Comparison of ENCODE assay signal across 29 cellular contexts in the genomic region with DNA sequence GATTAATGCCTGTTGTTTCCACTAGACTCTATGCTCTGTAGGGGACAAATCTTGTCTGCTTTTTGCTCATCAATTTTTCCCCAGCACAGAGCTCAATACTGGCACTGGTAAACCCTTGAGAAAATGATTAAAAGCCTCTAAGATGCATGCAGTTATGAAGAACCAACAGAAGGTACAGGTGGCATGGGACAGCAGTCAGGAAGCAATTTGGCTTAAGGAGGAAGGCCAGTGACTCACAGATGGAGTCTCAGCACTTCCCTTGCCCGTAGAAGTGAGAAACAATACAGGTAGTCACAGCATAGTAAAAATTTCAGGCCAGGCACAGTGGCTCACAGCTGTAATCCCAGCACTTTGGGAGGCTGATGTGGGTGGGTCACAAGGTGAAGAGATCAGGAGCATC.
"Had no signal": no experiment of that assay in that cellular context is flagged by ENCODE, and none has a peak within 500 bp of the region (broad histone marks: within the 10 kb centered on the region; RNA-seq: fewer than 3 reads in every experiment).

No MANE protein-coding gene starts in this region.

- H3K4me1 Mint-ChIP-seq: activated CD4-positive, alpha-beta memory T cell treated with anti-CD3 and anti-CD28 coated beads, Interleukin-2, amount 10 ng/mL, durations not matched to agents 7 days and 5 days; activated CD4-positive, alpha-beta T cell treated with anti-CD3 and anti-CD28 coated beads for 36 hours; activated CD4-positive, alpha-beta T cell treated with anti-CD3 and anti-CD28 coated beads, Interleukin-2, amount 10 ng/mL, durations not matched to agents 7 days and 5 days; activated naive CD4-positive, alpha-beta T cell treated with anti-CD3 and anti-CD28 coated beads, Interleukin-2, amount 10 ng/mL, durations not matched to agents 7 days and 5 days; central memory CD8-positive, alpha-beta T cell; endodermal cell; T-helper 17 cell had no signal

- H3K4me3 Mint-ChIP-seq: activated CD4-positive, alpha-beta memory T cell treated with anti-CD3 and anti-CD28 coated beads, Interleukin-2, amount 10 ng/mL, durations not matched to agents 7 days and 5 days; activated CD4-positive, alpha-beta T cell treated with anti-CD3 and anti-CD28 coated beads for 36 hours; activated CD4-positive, alpha-beta T cell treated with anti-CD3 and anti-CD28 coated beads, Interleukin-2, amount 10 ng/mL, durations not matched to agents 7 days and 5 days; activated naive CD4-positive, alpha-beta T cell treated with anti-CD3 and anti-CD28 coated beads, Interleukin-2, amount 10 ng/mL, durations not matched to agents 7 days and 5 days; activated naive CD8-positive, alpha-beta T cell; activated T-cell treated with anti-CD3 and anti-CD28 coated beads, Interleukin-2, amount 50 U/mL, for 24 hours; activated T-cell treated with anti-CD3 and anti-CD28 coated beads, Interleukin-2, amount 50 U/mL, for 72 hours; central memory CD8-positive, alpha-beta T cell; endodermal cell; T-helper 17 cell; T-helper 2 cell treated with Interferon-gamma antibody and Interleukin-4, amounts not matched to agents 5 μg/mL and 100 μg/mL, for 36 hours had no signal

- DNase-seq: activated CD4-positive, alpha-beta memory T cell treated with anti-CD3 and anti-CD28 coated beads, Interleukin-2, amount 10 ng/mL, durations not matched to agents 7 days and 5 days; activated CD4-positive, alpha-beta T cell treated with anti-CD3 and anti-CD28 coated beads for 36 hours; activated CD4-positive, alpha-beta T cell treated with anti-CD3 and anti-CD28 coated beads, Interleukin-2, amount 10 ng/mL, durations not matched to agents 7 days and 5 days; activated CD4-positive, alpha-beta T cell treated with anti-CD3 and anti-CD28 coated beads, Interleukin-2, amount 50 U/mL, for 4 hours; activated CD4-positive, CD25-positive, alpha-beta regulatory T cell; activated CD4-positive, CD25-positive, alpha-beta regulatory T cell treated with anti-CD3 and anti-CD28 coated beads, Interleukin-2, amount 50 U/mL, for 72 hours; activated CD8-positive, alpha-beta memory T cell treated with anti-CD3 and anti-CD28 coated beads, Interleukin-2, amount 50 U/mL, for 48 hours; activated gamma-delta T cell; activated naive CD4-positive, alpha-beta T cell; activated naive CD4-positive, alpha-beta T cell treated with anti-CD3 and anti-CD28 coated beads, Interleukin-2, amount 10 ng/mL, durations not matched to agents 7 days and 5 days; activated T-cell treated with anti-CD3 and anti-CD28 coated beads for 4 hours; activated T-cell treated with anti-CD3 and anti-CD28 coated beads, Interleukin-2, amount 50 U/mL, for 24 hours; activated T-cell treated with anti-CD3 and anti-CD28 coated beads, Interleukin-2, amount 50 U/mL, for 72 hours; amniotic stem cell; anterior cingulate cortex; brain microvascular endothelial cell; colonic mucosa; dorsolateral prefrontal cortex; effector memory CD4-positive, alpha-beta T cell; endodermal cell; foreskin fibroblast; head of caudate nucleus; T-helper 1 cell; T-helper 17 cell; T1000 had no signal

- H3K27ac Mint-ChIP-seq: activated CD4-positive, alpha-beta memory T cell treated with anti-CD3 and anti-CD28 coated beads, Interleukin-2, amount 10 ng/mL, durations not matched to agents 7 days and 5 days; activated CD4-positive, alpha-beta T cell treated with anti-CD3 and anti-CD28 coated beads for 36 hours; activated CD4-positive, alpha-beta T cell treated with anti-CD3 and anti-CD28 coated beads, Interleukin-2, amount 10 ng/mL, durations not matched to agents 7 days and 5 days; activated naive CD4-positive, alpha-beta T cell treated with anti-CD3 and anti-CD28 coated beads, Interleukin-2, amount 10 ng/mL, durations not matched to agents 7 days and 5 days; activated naive CD8-positive, alpha-beta T cell; activated T-cell treated with anti-CD3 and anti-CD28 coated beads, Interleukin-2, amount 50 U/mL, for 24 hours; activated T-cell treated with anti-CD3 and anti-CD28 coated beads, Interleukin-2, amount 50 U/mL, for 72 hours; endodermal cell; T-helper 17 cell; T-helper 2 cell treated with Interferon-gamma antibody and Interleukin-4, amounts not matched to agents 5 μg/mL and 100 μg/mL, for 36 hours had no signal

- H3K27me3 Mint-ChIP-seq: activated CD4-positive, alpha-beta memory T cell treated with anti-CD3 and anti-CD28 coated beads, Interleukin-2, amount 10 ng/mL, durations not matched to agents 7 days and 5 days; activated CD4-positive, alpha-beta T cell treated with anti-CD3 and anti-CD28 coated beads for 36 hours; activated CD4-positive, alpha-beta T cell treated with anti-CD3 and anti-CD28 coated beads, Interleukin-2, amount 10 ng/mL, durations not matched to agents 7 days and 5 days; activated naive CD4-positive, alpha-beta T cell treated with anti-CD3 and anti-CD28 coated beads, Interleukin-2, amount 10 ng/mL, durations not matched to agents 7 days and 5 days; activated naive CD8-positive, alpha-beta T cell; activated T-cell treated with anti-CD3 and anti-CD28 coated beads, Interleukin-2, amount 50 U/mL, for 24 hours; central memory CD8-positive, alpha-beta T cell; T-helper 17 cell had no signal

- H3K27me3 ChIP-seq: brain microvascular endothelial cell, colonic mucosa, dorsolateral prefrontal cortex had no signal

- H3K4me1 ChIP-seq: colonic mucosa had no signal

- H3K36me3 ChIP-seq: brain microvascular endothelial cell, colonic mucosa had no signal

- H3K9me3 Mint-ChIP-seq: endodermal cell had no signal

- H3K27ac ChIP-seq: brain microvascular endothelial cell, colonic mucosa, dorsolateral prefrontal cortex had no signal

- H3K9me3 ChIP-seq: colonic mucosa had no signal

- H3K36me3 Mint-ChIP-seq: activated naive CD4-positive, alpha-beta T cell treated with anti-CD3 and anti-CD28 coated beads, Interleukin-2, amount 10 ng/mL, durations not matched to agents 7 days and 5 days; activated naive CD8-positive, alpha-beta T cell had no signal

- ATAC-seq: activated CD4-positive, alpha-beta T cell treated with anti-CD3 and anti-CD28 coated beads for 36 hours; activated T-cell treated with anti-CD3 and anti-CD28 coated beads, Interleukin-2, amount 50 U/mL, for 72 hours; esophagus mucosa; T-helper 17 cell had no signal

- H3K4me3 ChIP-seq: colonic mucosa, dorsolateral prefrontal cortex had no signal
